Comparison of ENCODE assay signal across 8 cellular contexts in the genomic region with DNA sequence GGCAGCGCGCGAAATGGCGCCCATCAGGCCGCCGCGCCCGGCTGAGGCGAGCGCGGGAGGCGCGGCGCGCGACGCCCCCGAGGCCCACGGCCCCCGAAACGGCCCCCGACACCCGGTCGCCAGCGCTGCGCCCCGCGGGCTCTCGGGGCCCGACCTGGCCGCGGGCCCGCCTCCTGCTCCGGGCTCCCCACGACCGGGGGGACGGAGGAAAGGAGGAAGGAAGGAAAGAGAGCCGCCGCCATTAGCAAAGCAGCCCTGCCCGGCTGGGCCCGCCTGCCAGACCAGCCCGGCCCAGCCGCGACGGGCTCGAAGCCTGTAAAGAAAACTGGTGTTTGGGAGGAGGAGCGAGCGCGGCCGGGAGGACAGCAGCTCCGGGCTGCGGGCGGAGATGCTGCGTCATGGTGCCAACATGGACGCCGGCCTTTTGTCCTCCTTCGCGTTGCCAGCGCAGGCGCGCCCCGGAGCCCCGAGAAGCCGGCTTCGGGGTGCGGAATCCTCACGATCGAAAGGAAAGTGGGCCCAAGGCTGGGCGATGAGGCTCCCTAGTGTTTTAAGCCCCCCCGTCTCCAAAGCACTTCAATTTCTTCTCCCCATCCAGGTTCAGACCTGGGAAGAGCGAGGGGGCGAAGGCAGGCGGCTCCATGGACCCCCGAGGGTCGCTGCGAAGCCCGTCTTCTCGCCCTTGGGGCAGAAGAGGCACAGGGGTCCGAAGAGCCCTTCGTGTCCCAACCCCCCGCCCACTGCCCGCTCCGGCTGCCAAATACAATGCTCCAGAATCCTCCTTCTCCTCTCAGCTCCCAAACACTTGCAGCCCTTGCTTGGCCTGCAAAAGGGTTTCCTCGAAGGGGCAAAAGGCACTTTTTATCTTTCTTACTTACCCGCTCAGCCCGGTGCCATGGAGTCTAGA. TPM values are rescaled to one million over a fixed set of nuclear protein-coding genes. Genes with fewer than 3 reads are reported as not detected.
DNase-seq lines count a peak whose midpoint lies in the region; ATAC-seq and TF ChIP-seq lines count a peak whose summit lies in the region.

No MANE protein-coding gene starts in this region.

- no peak for ATAC-seq in HCT116
- ATAC-seq in naive thymus-derived CD8-positive, alpha-beta T cell, result peak; percentile 3
- ATAC-seq in upper lobe of left lung (ENCODE audit: low FRiP score in 2 of 2), result peak in 1 of 2 donors; percentile 11
- no peak for ATAC-seq in GM18909 (IDR thresholded peaks at IDR 0.05; ENCODE audit: poor library complexity, unreplicated experiment)

- POLR2A ChIA-PET in HCT116 (lab: Charles Lee) (interaction anchor here (0.7 to 2.6 kb wide), 3 partner anchors 11 to 87 kb away, joined by 3 to 9 read pairs (median 7); a partner anchor contains a TSS), PC-9 (lab: Charles Lee; ENCODE audit: unreplicated experiment) (interaction anchor here (0.6 to 0.7 kb wide), 2 partner anchors 32 to 856 kb away, joined by 4 to 8 read pairs; no protein-coding TSS in a partner anchor)
- POLR2A ChIA-PET in naive thymus-derived CD8-positive, alpha-beta T cell (lab: Charles Lee), result interaction anchor here (0.5 to 37.3 kb wide), 25 partner anchors 4 to 1674 kb away, joined by 3 to 2517 read pairs (median 5); a partner anchor contains a TSS

- H3K9me2 ChIP-seq in HCT116 (ENCODE audit: insufficient read depth), result no peaks in the 10 kb centered on the region
- no peaks in the 10 kb centered on the region for H3K9me2 ChIP-seq in PC-9 (ENCODE audit: insufficient read depth)

- H3K27me3 ChIP-seq in HCT116 (ENCODE audit: insufficient read depth, low read length), result no peaks in the 10 kb centered on the region
- H3K27me3 ChIP-seq in PC-9 (ENCODE audit: insufficient read depth, low read depth), result no peaks in the 10 kb centered on the region
- H3K27me3 ChIP-seq in upper lobe of left lung, result no peaks in the 10 kb centered on the region

- H3K4me3 Mint-ChIP-seq in CD14-positive monocyte, result peak overlapping the region; percentile 94 to 98
- H3K4me3 Mint-ChIP-seq in naive thymus-derived CD8-positive, alpha-beta T cell, result peak overlapping the region; percentile 90 to 100 (median 96)

- H3K36me3 Mint-ChIP-seq in CD14-positive monocyte, result peaks cover 17 to 30% of the 10 kb centered on the region in 2 donors
- H3K36me3 Mint-ChIP-seq in naive thymus-derived CD8-positive, alpha-beta T cell, result peaks cover 4 to 33% (median 5%) of the 10 kb centered on the region in 3 donors

- peaks cover 0 to 3% of the 10 kb centered on the region in 2 experiments; a peak in 2 of 4 replicates for H3K36me3 ChIP-seq in HCT116 (ENCODE audit: control insufficient read depth in 1 of 2, insufficient read depth in 2 of 2, low read length in 2 of 2)
- no peaks in the 10 kb centered on the region for H3K36me3 ChIP-seq in PC-9 (ENCODE audit: low read depth)
- peaks cover 0 to 7% (median 5%) of the 10 kb centered on the region in 4 donors for H3K36me3 ChIP-seq in upper lobe of left lung

- CTCF ChIA-PET in HCT116 (lab: Charles Lee) (interaction anchor here (3.2 to 4.0 kb wide), 2 partner anchors 7 to 11 kb away, joined by 26 to 30 read pairs; a partner anchor contains a TSS), PC-9 (lab: Charles Lee) (no interaction called here)

- H3K4me2 ChIP-seq in HCT116 (ENCODE audit: low read length), result peak overlapping the region; percentile 99
- H3K4me2 ChIP-seq in PC-9, result peak overlapping the region; percentile 100

- WGBS in upper lobe of left lung, 2 donors, result 0 to 1% methylated on average over 18 to 31 of the region's 86 CpGs

- H2AFZ ChIP-seq in HCT116 (ENCODE audit: low read depth, low read length, poor library complexity, severe bottlenecking), result no peak overlapping the region
- H2AFZ ChIP-seq in PC-9, result peak overlapping the region; percentile 58; the same call in 1 of the 2 replicates

- H3K27ac ChIP-seq in HCT116 (ENCODE audit: low read depth, low read length) (peak overlapping the region; percentile 100), PC-9 (peak overlapping the region; percentile 100), upper lobe of left lung (peak overlapping the region; percentile 96 to 100 (median 98))

- H3K4me1 ChIP-seq in HCT116 (ENCODE audit: control insufficient read depth in 1 of 2, insufficient read depth in 2 of 2, low read length in 2 of 2) (peaks cover 43 to 76% of the 10 kb centered on the region in 2 experiments), PC-9 (replicated peaks; ENCODE audit: insufficient read depth) (peaks cover 37% of the 10 kb centered on the region), upper lobe of left lung (peaks cover 39 to 49% (median 42%) of the 10 kb centered on the region in 4 donors)

- H3K4me3 ChIP-seq in HCT116 (replicated peaks in 1 of 2; ENCODE audit: low read depth in 1 of 2, low read length in 2 of 2) (peak overlapping the region; percentile 74), PC-9 (peak overlapping the region; percentile 83), fibroblast of pulmonary artery (replicated peaks; ENCODE audit: low read depth, low read length) (peak overlapping the region; percentile 78), upper lobe of left lung (peak overlapping the region; percentile 45 to 85 (median 72))

- peaks cover 63% of the 10 kb centered on the region for H3F3A ChIP-seq in PC-9 (ENCODE audit: insufficient read depth, low read depth)

- peaks cover 0 to 3% (median 0%) of the 10 kb centered on the region in 7 donors for H3K9me3 Mint-ChIP-seq in CD14-positive monocyte
- peaks cover 0 to 2% (median 0%) of the 10 kb centered on the region in 9 donors for H3K9me3 Mint-ChIP-seq in naive thymus-derived CD8-positive, alpha-beta T cell

- peaks cover 29% of the 10 kb centered on the region for H3K4me1 Mint-ChIP-seq in CD14-positive monocyte
- H3K4me1 Mint-ChIP-seq in naive thymus-derived CD8-positive, alpha-beta T cell, result peaks cover 33 to 37% (median 35%) of the 10 kb centered on the region in 4 donors

- intact Hi-C loops in CD14-positive monocyte (cut with micrococcal nuclease), result no loop called here
- intact Hi-C loops in HCT116 (cut with micrococcal nuclease), result loop anchor here (1.0 kb wide), 1 partner anchor 38 kb away; no protein-coding TSS in a partner anchor
- intact Hi-C loops in PC-9 (cut with micrococcal nuclease; ENCODE audit: unreplicated experiment), result no loop called here

- H4K20me1 ChIP-seq in HCT116 (ENCODE audit: insufficient read depth) (no peaks in the 10 kb centered on the region), PC-9 (ENCODE audit: insufficient read depth) (no peaks in the 10 kb centered on the region)

- RAD21 ChIA-PET in HCT116 (lab: Charles Lee; ENCODE audit: low non-redundant PET in 1 of 2, low total read pairs in 2 of 2, uncharacterized antibody in 2 of 2, unreplicated experiment in 2 of 2), result interaction anchor here in 1 of 2 experiments (0.6 kb wide), 1 partner anchor 17 kb away, joined by 4 read pairs; no protein-coding TSS in a partner anchor

- TF ChIP-seq CTCF in CD14-positive monocyte (IDR thresholded peaks at IDR 0.05) (no peak), HCT116 (IDR thresholded peaks at IDR 0.05 in 2 of 3, conservative IDR thresholded peaks at IDR 0.05 in 1 of 3; ENCODE audit: borderline replicate concordance in 1 of 3, insufficient read depth in 1 of 3, low read depth in 2 of 3, low read length in 2 of 3) (no peak), PC-9 (conservative IDR thresholded peaks at IDR 0.05) (no peak), fibroblast of pulmonary artery (IDR thresholded peaks at IDR 0.05; ENCODE audit: low read length, missing control alignments) (no peak), upper lobe of left lung (IDR thresholded peaks at IDR 0.05) (peak in 1 of 6 experiments; percentile 5)

- H3K27me3 Mint-ChIP-seq in CD14-positive monocyte (ENCODE audit: low read depth in 3 of 3), result peaks cover 0 to 4% (median 2%) of the 10 kb centered on the region in 3 donors
- no peaks in the 10 kb centered on the region for H3K27me3 Mint-ChIP-seq in naive thymus-derived CD8-positive, alpha-beta T cell

- peak; percentile 73 for DNase-seq in CD14-positive monocyte (ENCODE audit: low spot score)
- DNase-seq in HCT116 (ENCODE audit: low read depth, low spot score), result no peak
- peak in 1 of 2 experiments; percentile 50 for DNase-seq in PC-9
- DNase-seq in activated gamma-delta T cell (lab: John Stamatoyannopoulos, UW), result peak; percentile 64
- peak; percentile 85 for DNase-seq in fibroblast of pulmonary artery (ENCODE audit: low read depth)
- DNase-seq in naive thymus-derived CD8-positive, alpha-beta T cell, result peak; percentile 54 to 85 (median 69)
- peak; percentile 71 to 93 for DNase-seq in upper lobe of left lung

- TF ChIP-seq POLR2A in HCT116 (IDR thresholded peaks at IDR 0.05; ENCODE audit: borderline replicate concordance, extremely low read depth, insufficient read depth, insufficient read length), result peak; percentile 25
- TF ChIP-seq POLR2A in upper lobe of left lung (IDR thresholded peaks at IDR 0.05), result peak in 2 of 4 donors; percentile 11 to 26

- H3K9me3 ChIP-seq in HCT116 (ENCODE audit: control insufficient read depth in 1 of 2, insufficient read depth in 1 of 2, low read depth in 1 of 2, low read length in 2 of 2), result no peaks in the 10 kb centered on the region
- no peaks in the 10 kb centered on the region for H3K9me3 ChIP-seq in PC-9 (ENCODE audit: insufficient read depth, low read depth)
- H3K9me3 ChIP-seq in upper lobe of left lung, result no peaks in the 10 kb centered on the region

- TF ChIP-seq RAD21 in HCT116 (IDR thresholded peaks at IDR 0.05; ENCODE audit: low read depth), result no peak

- H3K79me2 ChIP-seq in HCT116 (ENCODE audit: insufficient read depth, low read length) (peaks cover 48% of the 10 kb centered on the region), PC-9 (ENCODE audit: low read depth) (peaks cover 60% of the 10 kb centered on the region)

- TF ChIP-seq EP300 in upper lobe of left lung (IDR thresholded peaks at IDR 0.05), result no peak

- H3K27ac Mint-ChIP-seq in CD14-positive monocyte, result peak overlapping the region; percentile 95 to 100 (median 100)
- H3K27ac Mint-ChIP-seq in naive thymus-derived CD8-positive, alpha-beta T cell, result peak overlapping the region; percentile 99 to 100 (median 99)

- BruUV-seq in HCT116 (replicated peaks; lab: Mats Ljungman, UMichigan), result TSS peak; percentile 33
- TSS peak; percentile 54 for BruUV-seq in PC-9 (replicated peaks; lab: Mats Ljungman, UMichigan)

- H3K9ac ChIP-seq in HCT116 (ENCODE audit: low read length), result peak overlapping the region; percentile 98

RNA-seq across cellular contexts. Expression of a gene that starts 2.9 kb away (rescaled TPM):
- under 1 TPM; 0.28 to 0.60 TPM for polyA plus RNA-seq in CD14-positive monocyte
- total RNA-seq in HCT116 (2021; ENCODE audit: unreplicated experiment), result 17.5 TPM
- polyA plus RNA-seq in HCT116 (2012), result 6.6 and 7.3 TPM in 2 replicates
- total RNA-seq in PC-9 (2021), result 16.4 and 22.6 TPM in 2 replicates
- 10 to 100 TPM; 92.8 to 93.8 TPM for total RNA-seq in naive thymus-derived CD8-positive, alpha-beta T cell
- polyA plus RNA-seq in naive thymus-derived CD8-positive, alpha-beta T cell, result 1 to 10 TPM in 2 of 3 donors, under 1 TPM in 1; 0.98 to 3.7 (median 2.8) TPM
- 10 to 100 TPM in 5 of 6 donors, 1 to 10 TPM in 1; 9.3 to 47.1 (median 20.4) TPM for total RNA-seq in upper lobe of left lung

RNA-seq across cellular contexts. Expression of a gene that starts 7.5 kb away (rescaled TPM):
- polyA plus RNA-seq in CD14-positive monocyte, result 10 to 100 TPM in 1 of 2 donors, 1 to 10 TPM in 1; 7.1 to 13.6 TPM
- total RNA-seq in HCT116 (2021; ENCODE audit: unreplicated experiment) (116 TPM), PC-9 (2021) (132 and 179 TPM in 2 replicates), upper lobe of left lung (100 to 1,000 TPM in 2 of 6 donors, 10 to 100 TPM in 4; 33.5 to 145 (median 45.5) TPM)
- polyA plus RNA-seq in HCT116 (2012), result 93.4 and 134 TPM in 2 replicates
- 100 to 1,000 TPM; 176 to 178 TPM for total RNA-seq in naive thymus-derived CD8-positive, alpha-beta T cell
- 100 to 1,000 TPM in 1 of 3 donors, 10 to 100 TPM in 2; 79.9 to 101 (median 80.1) TPM for polyA plus RNA-seq in naive thymus-derived CD8-positive, alpha-beta T cell

RNA-seq across cellular contexts. Expression of a gene that starts 57.7 kb away (rescaled TPM):
- under 1 TPM in 1 of 2 donors, not detected in 1; 0.75 TPM for polyA plus RNA-seq in CD14-positive monocyte
- 1.1 TPM for total RNA-seq in HCT116 (2021; ENCODE audit: unreplicated experiment)
- polyA plus RNA-seq in HCT116 (2012), result 1.5 TPM in 2 replicates
- 0.35 and 0.92 TPM in 2 replicates for total RNA-seq in PC-9 (2021)
- not detected for total RNA-seq in naive thymus-derived CD8-positive, alpha-beta T cell
- polyA plus RNA-seq in naive thymus-derived CD8-positive, alpha-beta T cell, result not detected
- 1 to 10 TPM in 5 of 6 donors, not detected in 1; 1.1 to 7.3 (median 1.7) TPM for total RNA-seq in upper lobe of left lung

Comparison
In these comparisons a context has a peak if more than half of its experiments do, and no peak if none do; other contexts are left out.
1. ATAC-seq: peak in naive thymus-derived CD8-positive, alpha-beta T cell (2 of 2); none in HCT116 (single experiment) and GM18909 (single experiment).
2. Peak in every context shown above with its lines, with median percentiles within 50 percentile points of each other: H3K27ac ChIP-seq and H3K4me3 ChIP-seq.